ENCODE assay signal across 8 cellular contexts in the genomic region with DNA sequence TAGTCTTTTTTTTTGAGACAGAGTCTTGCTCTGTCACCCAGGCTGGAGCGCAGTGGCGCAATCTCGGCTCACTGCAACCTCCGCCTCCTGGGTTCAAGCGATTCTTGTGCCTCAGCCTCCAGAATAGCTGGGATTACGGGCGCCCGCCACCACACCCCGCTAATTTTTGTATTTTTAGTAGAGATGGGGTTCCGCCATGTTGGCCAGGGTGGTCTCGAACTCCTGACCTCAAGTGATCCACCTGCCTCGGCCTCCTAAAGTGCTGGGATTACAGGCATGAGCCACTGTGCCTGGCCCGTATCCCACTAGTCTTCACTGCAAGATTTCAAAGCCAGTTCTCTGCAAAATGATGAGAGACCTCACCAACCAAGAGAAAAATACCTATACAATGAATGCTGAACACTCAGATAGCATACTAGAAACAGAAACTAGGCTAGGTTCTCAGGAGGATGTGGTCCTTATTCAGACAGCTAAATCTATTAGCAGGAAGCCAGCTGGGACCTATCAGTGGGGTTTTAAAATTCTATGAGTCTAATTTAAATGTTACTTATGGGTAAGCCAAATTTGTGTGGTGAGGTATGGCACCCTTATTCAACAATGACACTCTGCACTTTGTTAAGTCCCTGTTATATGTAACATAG.
DNase-seq lines count a peak whose midpoint lies in the region; ATAC-seq and TF ChIP-seq lines count a peak whose summit lies in the region.
"Not testable (repeated sequence)": the region's sequence is repeated elsewhere in the genome, so short reads cannot be mapped to it uniquely, and the experiment has no call there.

No MANE protein-coding gene starts in this region.

- 84 to 100% methylated on average over 7 to 13 of the region's 13 CpGs for WGBS in transverse colon (ENCODE audit: low coverage in 1 of 2), 2 donors

- not testable (repeated sequence) for H3K9me3 ChIP-seq in duodenal mucosa (ENCODE audit: control insufficient read depth in 1 of 2, low read length in 2 of 2); transverse colon

- peak; percentile 60 for DNase-seq in GM19238 (ENCODE audit: insufficient read length, low spot score)
- DNase-seq in transverse colon, result not testable (repeated sequence)

- H3K36me3 ChIP-seq in duodenal mucosa (ENCODE audit: control insufficient read depth in 1 of 2, insufficient read depth in 2 of 2, low read length in 2 of 2); transverse colon: not testable (repeated sequence)

- in situ Hi-C loops in transverse colon (cut with MboI; ENCODE audit: low pct_ligation_motif_present in 1 of 4, low pct_unique_long_range_greater_than_20kb in 1 of 4, low sequenced_read_pairs in 3 of 4), result not testable (repeated sequence)

- intact Hi-C loops in transverse colon (cut with DNase I; ENCODE audit: low total_unique reads), result not testable (repeated sequence)

- TF ChIP-seq POLR2A in transverse colon (IDR thresholded peaks at IDR 0.05), result not testable (repeated sequence)

- not testable (repeated sequence) for TF ChIP-seq CTCF in VCaP (conservative IDR thresholded peaks at IDR 0.05); transverse colon (IDR thresholded peaks at IDR 0.05)

- ATAC-seq in GM18498 (IDR thresholded peaks at IDR 0.05; ENCODE audit: unreplicated experiment), result peak; percentile 64
- ATAC-seq in GM21528 (IDR thresholded peaks at IDR 0.05; ENCODE audit: low FRiP score, unreplicated experiment), result peak; percentile 67
- ATAC-seq in HG02981 (IDR thresholded peaks at IDR 0.05; ENCODE audit: unreplicated experiment), result peak; percentile 57
- ATAC-seq in HG03460 (IDR thresholded peaks at IDR 0.05; ENCODE audit: unreplicated experiment), result peak; percentile 54

- H3K9ac ChIP-seq in duodenal mucosa (ENCODE audit: low read depth in 1 of 2, low read length in 2 of 2), result not testable (repeated sequence)

- not testable (repeated sequence) for H3K4me3 ChIP-seq in duodenal mucosa (ENCODE audit: low read depth in 1 of 2, low read length in 2 of 2); transverse colon

- not testable (repeated sequence) for H3K4me1 ChIP-seq in duodenal mucosa (ENCODE audit: control insufficient read depth in 1 of 2, insufficient read depth in 2 of 2, low read length in 2 of 2); transverse colon

- not testable (repeated sequence) for H3K27me3 ChIP-seq in duodenal mucosa (ENCODE audit: control insufficient read depth in 1 of 2, insufficient read depth in 2 of 2, low read length in 2 of 2); transverse colon

- H3K27ac ChIP-seq in VCaP (peak overlapping the region; percentile 33), duodenal mucosa (ENCODE audit: low read depth, low read length) (peak overlapping the region; percentile 37), transverse colon (peak overlapping the region in 3 of 4 donors; percentile 20 to 49 (median 41))

- TF ChIP-seq EP300 in transverse colon (IDR thresholded peaks at IDR 0.05; ENCODE audit: low read depth), result not testable (repeated sequence)
